In the genomic region with DNA sequence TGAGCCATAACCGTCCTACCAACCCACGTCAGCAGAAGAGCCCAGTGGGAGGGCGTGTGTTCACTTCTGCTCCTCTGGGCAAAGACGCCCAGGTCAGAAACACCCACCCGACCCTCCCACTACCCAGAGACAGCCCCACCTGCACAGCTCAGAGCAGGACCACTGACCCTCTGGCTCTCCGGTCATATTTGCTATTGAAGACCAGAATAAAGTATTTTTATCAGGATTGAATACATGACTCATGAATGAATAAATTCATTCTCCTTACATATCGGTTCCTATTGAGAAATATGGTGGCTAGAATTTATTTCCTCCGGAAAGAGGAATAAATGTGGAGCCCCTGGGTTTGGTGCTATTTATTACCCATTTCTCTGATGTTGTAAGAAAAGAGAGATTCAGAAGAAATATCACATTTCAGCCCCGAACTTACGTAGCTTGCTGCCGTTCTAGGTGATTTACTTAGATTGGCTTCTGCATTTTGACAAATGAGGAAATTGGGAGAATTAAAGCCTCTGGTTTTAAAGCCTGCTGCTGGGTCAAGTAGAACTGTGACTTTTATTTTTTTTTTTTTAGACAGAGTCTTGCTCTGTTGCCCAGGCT, we compare ENCODE assay signal across 8 cellular contexts. TPM values are rescaled to one million over a fixed set of nuclear protein-coding genes. Genes with fewer than 3 reads are reported as not detected.
DNase-seq lines count a peak whose midpoint lies in the region; ATAC-seq lines count a peak whose summit lies in the region.

No MANE protein-coding gene starts in this region.

- DNase-seq in activated CD4-positive, alpha-beta T cell treated with anti-CD3 and anti-CD28 coated beads, Interleukin-2, amount 10 ng/mL, durations not matched to agents 7 days and 5 days: no peak
- DNase-seq in activated CD4-positive, alpha-beta T cell treated with anti-CD3 and anti-CD28 coated beads for 4 hours: no peak
- DNase-seq in NOMO-1 treated with DMSO at 0.1 percent for 48 hours (lab: John Stamatoyannopoulos, UW; ENCODE audit: unreplicated experiment) (peak; percentile 89), kidney glomerular epithelial cell (lab: John Stamatoyannopoulos, UW) (no peak)
- peak in 1 of 2 donors; percentile 50 for DNase-seq in stimulated activated effector memory CD8-positive, alpha-beta T cell treated with anti-CD3 and anti-CD28 coated beads, Interleukin-12 subunit alpha, Interleukin-12 subunit beta, amount 100 ng/mL, for 72 hours (ENCODE audit: low spot score in 2 of 2)

- ATAC-seq in stimulated activated effector memory CD8-positive, alpha-beta T cell treated with anti-CD3 and anti-CD28 coated beads, Interleukin-12 subunit alpha, Interleukin-12 subunit beta, amount 100 ng/mL, for 72 hours: no peak
- ATAC-seq in HG03354 (IDR thresholded peaks at IDR 0.05; ENCODE audit: poor library complexity, severe bottlenecking, unreplicated experiment) (no peak), HG02759 (IDR thresholded peaks at IDR 0.05; ENCODE audit: unreplicated experiment) (no peak)

- peaks cover 17% of the 10 kb centered on the region for H3K9me3 Mint-ChIP-seq in activated CD4-positive, alpha-beta T cell treated with anti-CD3 and anti-CD28 coated beads, Interleukin-2, amount 10 ng/mL, durations not matched to agents 7 days and 5 days
- peaks cover 13% of the 10 kb centered on the region for H3K9me3 Mint-ChIP-seq in dendritic cell treated with granulocyte-macrophage colony-stimulating factor and Interleukin-4, amounts not matched to agents 40 ng/mL and 50 ng/mL, for 4 days
- H3K9me3 Mint-ChIP-seq in stimulated activated effector memory CD8-positive, alpha-beta T cell treated with anti-CD3 and anti-CD28 coated beads, Interleukin-12 subunit alpha, Interleukin-12 subunit beta, amount 100 ng/mL, for 72 hours: peaks cover 5% of the 10 kb centered on the region

- peaks cover 43% of the 10 kb centered on the region for H3K4me1 Mint-ChIP-seq in activated CD4-positive, alpha-beta T cell treated with anti-CD3 and anti-CD28 coated beads, Interleukin-2, amount 10 ng/mL, durations not matched to agents 7 days and 5 days
- peaks cover 11% of the 10 kb centered on the region for H3K4me1 Mint-ChIP-seq in dendritic cell treated with granulocyte-macrophage colony-stimulating factor and Interleukin-4, amounts not matched to agents 40 ng/mL and 50 ng/mL, for 4 days (ENCODE audit: low read depth)
- H3K4me1 Mint-ChIP-seq in stimulated activated effector memory CD8-positive, alpha-beta T cell treated with anti-CD3 and anti-CD28 coated beads, Interleukin-12 subunit alpha, Interleukin-12 subunit beta, amount 100 ng/mL, for 72 hours: peaks cover 44% of the 10 kb centered on the region

- POLR2A ChIA-PET in activated CD4-positive, alpha-beta T cell treated with anti-CD3 and anti-CD28 coated beads, Interleukin-2, amount 10 ng/mL, durations not matched to agents 7 days and 5 days (lab: Charles Lee): no interaction called here

- CTCF ChIA-PET in activated CD4-positive, alpha-beta T cell treated with anti-CD3 and anti-CD28 coated beads, Interleukin-2, amount 10 ng/mL, durations not matched to agents 7 days and 5 days (lab: Charles Lee): interaction anchor here (0.6 to 2.4 kb wide), 9 partner anchors 11 to 232 kb away, joined by 3 to 12 read pairs (median 3); no protein-coding TSS in a partner anchor

- peak overlapping the region; percentile 64 for H3K4me3 Mint-ChIP-seq in activated CD4-positive, alpha-beta T cell treated with anti-CD3 and anti-CD28 coated beads, Interleukin-2, amount 10 ng/mL, durations not matched to agents 7 days and 5 days
- peak overlapping the region; percentile 66 for H3K4me3 Mint-ChIP-seq in dendritic cell treated with granulocyte-macrophage colony-stimulating factor and Interleukin-4, amounts not matched to agents 40 ng/mL and 50 ng/mL, for 4 days
- H3K4me3 Mint-ChIP-seq in stimulated activated effector memory CD8-positive, alpha-beta T cell treated with anti-CD3 and anti-CD28 coated beads, Interleukin-12 subunit alpha, Interleukin-12 subunit beta, amount 100 ng/mL, for 72 hours: peak overlapping the region; percentile 90

- H3K36me3 Mint-ChIP-seq in activated CD4-positive, alpha-beta T cell treated with anti-CD3 and anti-CD28 coated beads, Interleukin-2, amount 10 ng/mL, durations not matched to agents 7 days and 5 days (ENCODE audit: low read depth): peaks cover 6% of the 10 kb centered on the region
- no peaks in the 10 kb centered on the region for H3K36me3 Mint-ChIP-seq in dendritic cell treated with granulocyte-macrophage colony-stimulating factor and Interleukin-4, amounts not matched to agents 40 ng/mL and 50 ng/mL, for 4 days (ENCODE audit: low read depth)
- H3K36me3 Mint-ChIP-seq in stimulated activated effector memory CD8-positive, alpha-beta T cell treated with anti-CD3 and anti-CD28 coated beads, Interleukin-12 subunit alpha, Interleukin-12 subunit beta, amount 100 ng/mL, for 72 hours: no peaks in the 10 kb centered on the region

- H3K27me3 Mint-ChIP-seq in activated CD4-positive, alpha-beta T cell treated with anti-CD3 and anti-CD28 coated beads, Interleukin-2, amount 10 ng/mL, durations not matched to agents 7 days and 5 days: peaks cover 15% of the 10 kb centered on the region
- H3K27me3 Mint-ChIP-seq in dendritic cell treated with granulocyte-macrophage colony-stimulating factor and Interleukin-4, amounts not matched to agents 40 ng/mL and 50 ng/mL, for 4 days: peaks cover 10% of the 10 kb centered on the region

- intact Hi-C loops in dendritic cell treated with granulocyte-macrophage colony-stimulating factor and Interleukin-4, amounts not matched to agents 40 ng/mL and 50 ng/mL, for 4 days (cut with micrococcal nuclease): loop anchor here (5.0 kb wide), 1 partner anchor 34 kb away; no protein-coding TSS in a partner anchor

- no peak overlapping the region for H3K27ac Mint-ChIP-seq in activated CD4-positive, alpha-beta T cell treated with anti-CD3 and anti-CD28 coated beads, Interleukin-2, amount 10 ng/mL, durations not matched to agents 7 days and 5 days
- peak overlapping the region; percentile 3 for H3K27ac Mint-ChIP-seq in dendritic cell treated with granulocyte-macrophage colony-stimulating factor and Interleukin-4, amounts not matched to agents 40 ng/mL and 50 ng/mL, for 4 days
- H3K27ac Mint-ChIP-seq in stimulated activated effector memory CD8-positive, alpha-beta T cell treated with anti-CD3 and anti-CD28 coated beads, Interleukin-12 subunit alpha, Interleukin-12 subunit beta, amount 100 ng/mL, for 72 hours: peak overlapping the region; percentile 85

RNA-seq across cellular contexts. Expression of gene P2RX7, which starts 36.4 kb away (rescaled TPM):
- total RNA-seq in activated CD4-positive, alpha-beta T cell treated with anti-CD3 and anti-CD28 coated beads, Interleukin-2, amount 10 ng/mL, durations not matched to agents 7 days and 5 days: 10 to 100 TPM; 19.8 to 21.4 TPM

RNA-seq across cellular contexts. Expression of gene OASL, which starts 57.3 kb away (rescaled TPM):
- 10 to 100 TPM; 28.5 to 34.2 TPM for total RNA-seq in activated CD4-positive, alpha-beta T cell treated with anti-CD3 and anti-CD28 coated beads, Interleukin-2, amount 10 ng/mL, durations not matched to agents 7 days and 5 days
